In genomic region chr16:12059216-12059769, GRCh38 we compare ENCODE assay signal across 1 cellular context.
A peak's percentile ranks its signal among the peaks of the same experiment; 100 is the strongest.
TF ChIP-seq lines count a peak whose summit lies in the region.

No MANE protein-coding gene starts in this region.

TF ChIP-seq in HepG2, 621 proteins besides CTCF, POLR2A, EP300 and RAD21 (continued from another document):
- TF ChIP-seq, protein P1, sequence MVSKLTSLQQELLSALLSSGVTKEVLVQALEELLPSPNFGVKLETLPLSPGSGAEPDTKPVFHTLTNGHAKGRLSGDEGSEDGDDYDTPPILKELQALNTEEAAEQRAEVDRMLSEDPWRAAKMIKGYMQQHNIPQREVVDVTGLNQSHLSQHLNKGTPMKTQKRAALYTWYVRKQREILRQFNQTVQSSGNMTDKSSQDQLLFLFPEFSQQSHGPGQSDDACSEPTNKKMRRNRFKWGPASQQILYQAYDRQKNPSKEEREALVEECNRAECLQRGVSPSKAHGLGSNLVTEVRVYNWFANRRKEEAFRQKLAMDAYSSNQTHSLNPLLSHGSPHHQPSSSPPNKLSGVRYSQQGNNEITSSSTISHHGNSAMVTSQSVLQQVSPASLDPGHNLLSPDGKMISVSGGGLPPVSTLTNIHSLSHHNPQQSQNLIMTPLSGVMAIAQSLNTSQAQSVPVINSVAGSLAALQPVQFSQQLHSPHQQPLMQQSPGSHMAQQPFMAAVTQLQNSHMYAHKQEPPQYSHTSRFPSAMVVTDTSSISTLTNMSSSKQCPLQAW (CRISPR knock-in tag; IDR thresholded peaks at IDR 0.05): 0 out of 2 replicates have a peak, but pooled peaks have one; percentile 13
- TF ChIP-seq KAT8 (CRISPR knock-in tag; IDR thresholded peaks at IDR 0.05) (0 out of 2 replicates have a peak, but pooled peaks have one; percentile 28), ZNF773 (CRISPR knock-in tag; IDR thresholded peaks at IDR 0.05; ENCODE audit: borderline replicate concordance) (0 out of 2 replicates have a peak, but pooled peaks have one; percentile 17), KLF9 (CRISPR knock-in tag; IDR thresholded peaks at IDR 0.05; ENCODE audit: low read depth) (no peak), ASH2L (IDR thresholded peaks at IDR 0.05; ENCODE audit: insufficient read length, low read depth, low read length) (no peak), ZFP36L2 (CRISPR knock-in tag; IDR thresholded peaks at IDR 0.05) (no peak), ZNF510 (CRISPR knock-in tag; IDR thresholded peaks at IDR 0.05; ENCODE audit: low read depth) (no peak), ZNF263 (CRISPR knock-in tag; IDR thresholded peaks at IDR 0.05) (0 out of 2 replicates have a peak, but pooled peaks have one; percentile 15), PHF21A (CRISPR knock-in tag; IDR thresholded peaks at IDR 0.05) (peak; percentile 28; the same call in 1 of the 2 replicates), ZNF33B (CRISPR knock-in tag; IDR thresholded peaks at IDR 0.05) (0 out of 2 replicates have a peak, but pooled peaks have one; percentile 55), ZBTB26 (CRISPR knock-in tag; IDR thresholded peaks at IDR 0.05; ENCODE audit: borderline replicate concordance) (0 out of 2 replicates have a peak, but pooled peaks have one; percentile 26), ZBTB33 (CRISPR knock-in tag; IDR thresholded peaks at IDR 0.05) (peak; percentile 92), PATZ1 (CRISPR knock-in tag; IDR thresholded peaks at IDR 0.05) (peak; percentile 93), MTERF4 (CRISPR knock-in tag; IDR thresholded peaks at IDR 0.05) (0 out of 2 replicates have a peak, but pooled peaks have one; percentile 52), TEAD3 (CRISPR knock-in tag; optimal IDR thresholded peaks at IDR 0.05; ENCODE audit: borderline replicate concordance) (peak; percentile 34), BHLHE40 (IDR thresholded peaks at IDR 0.05; ENCODE audit: low read length) (no peak)
- TF ChIP-seq, protein P2, sequence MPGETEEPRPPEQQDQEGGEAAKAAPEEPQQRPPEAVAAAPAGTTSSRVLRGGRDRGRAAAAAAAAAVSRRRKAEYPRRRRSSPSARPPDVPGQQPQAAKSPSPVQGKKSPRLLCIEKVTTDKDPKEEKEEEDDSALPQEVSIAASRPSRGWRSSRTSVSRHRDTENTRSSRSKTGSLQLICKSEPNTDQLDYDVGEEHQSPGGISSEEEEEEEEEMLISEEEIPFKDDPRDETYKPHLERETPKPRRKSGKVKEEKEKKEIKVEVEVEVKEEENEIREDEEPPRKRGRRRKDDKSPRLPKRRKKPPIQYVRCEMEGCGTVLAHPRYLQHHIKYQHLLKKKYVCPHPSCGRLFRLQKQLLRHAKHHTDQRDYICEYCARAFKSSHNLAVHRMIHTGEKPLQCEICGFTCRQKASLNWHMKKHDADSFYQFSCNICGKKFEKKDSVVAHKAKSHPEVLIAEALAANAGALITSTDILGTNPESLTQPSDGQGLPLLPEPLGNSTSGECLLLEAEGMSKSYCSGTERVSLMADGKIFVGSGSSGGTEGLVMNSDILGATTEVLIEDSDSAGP (CRISPR knock-in tag; IDR thresholded peaks at IDR 0.05; ENCODE audit: borderline replicate concordance): 0 out of 2 replicates have a peak, but pooled peaks have one; percentile 31
- TF ChIP-seq, protein P3, sequence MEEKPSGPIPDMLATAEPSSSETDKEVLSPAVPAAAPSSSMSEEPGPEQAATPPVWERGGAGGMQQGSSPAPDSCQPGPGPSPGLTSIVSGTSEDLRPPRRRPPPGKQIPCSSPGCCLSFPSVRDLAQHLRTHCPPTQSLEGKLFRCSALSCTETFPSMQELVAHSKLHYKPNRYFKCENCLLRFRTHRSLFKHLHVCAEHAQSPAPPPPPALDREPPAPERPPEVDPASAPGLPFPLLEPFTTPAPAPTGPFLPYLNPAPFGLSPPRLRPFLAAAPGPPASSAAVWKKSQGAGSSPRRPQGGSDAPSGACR (CRISPR knock-in tag; IDR thresholded peaks at IDR 0.05): no peak
- TF ChIP-seq, protein P4, sequence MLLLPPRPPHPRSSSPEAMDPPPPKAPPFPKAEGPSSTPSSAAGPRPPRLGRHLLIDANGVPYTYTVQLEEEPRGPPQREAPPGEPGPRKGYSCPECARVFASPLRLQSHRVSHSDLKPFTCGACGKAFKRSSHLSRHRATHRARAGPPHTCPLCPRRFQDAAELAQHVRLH (CRISPR knock-in tag; IDR thresholded peaks at IDR 0.05; ENCODE audit: borderline replicate concordance, low read depth): no peak
TF ChIP-seq in HepG2: peak in this region for 15.
